In genomic region chr6:43811101-43812099, GRCh38 we compare ENCODE assay signal across 1 cellular context.
TF ChIP-seq lines count a peak whose summit lies in the region.

No MANE protein-coding gene starts in this region.

TF ChIP-seq in IMR-90, 13 proteins besides CTCF, POLR2A, EP300 and RAD21:
- no peak for TF ChIP-seq BHLHE40 (IDR thresholded peaks at IDR 0.05; ENCODE audit: low read depth, low read length)
- TF ChIP-seq FOS (IDR thresholded peaks at IDR 0.05; ENCODE audit: low read depth, low read length), result no peak
- TF ChIP-seq MAZ (IDR thresholded peaks at IDR 0.05; ENCODE audit: borderline replicate concordance, low read depth, low read length), result no peak
- no peak for TF ChIP-seq RFX5 (IDR thresholded peaks at IDR 0.05; ENCODE audit: low read depth, low read length)
- TF ChIP-seq MXI1 (IDR thresholded peaks at IDR 0.05; ENCODE audit: borderline replicate concordance, low read depth, low read length), result no peak
- no peak for TF ChIP-seq MAFK (IDR thresholded peaks at IDR 0.05; ENCODE audit: low read depth, low read length)
- no peak for TF ChIP-seq NFE2L2 (IDR thresholded peaks at IDR 0.05; ENCODE audit: low read depth, low read length)
- TF ChIP-seq RCOR1 (IDR thresholded peaks at IDR 0.05; ENCODE audit: insufficient replicate concordance, low read length), result no peak
- no peak for TF ChIP-seq SMC3 (IDR thresholded peaks at IDR 0.05; ENCODE audit: low read depth, low read length)
- TF ChIP-seq, protein P1, sequence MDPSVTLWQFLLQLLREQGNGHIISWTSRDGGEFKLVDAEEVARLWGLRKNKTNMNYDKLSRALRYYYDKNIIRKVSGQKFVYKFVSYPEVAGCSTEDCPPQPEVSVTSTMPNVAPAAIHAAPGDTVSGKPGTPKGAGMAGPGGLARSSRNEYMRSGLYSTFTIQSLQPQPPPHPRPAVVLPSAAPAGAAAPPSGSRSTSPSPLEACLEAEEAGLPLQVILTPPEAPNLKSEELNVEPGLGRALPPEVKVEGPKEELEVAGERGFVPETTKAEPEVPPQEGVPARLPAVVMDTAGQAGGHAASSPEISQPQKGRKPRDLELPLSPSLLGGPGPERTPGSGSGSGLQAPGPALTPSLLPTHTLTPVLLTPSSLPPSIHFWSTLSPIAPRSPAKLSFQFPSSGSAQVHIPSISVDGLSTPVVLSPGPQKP (IDR thresholded peaks at IDR 0.05; ENCODE audit: borderline replicate concordance, low read depth, low read length), result no peak
- TF ChIP-seq USF2 (IDR thresholded peaks at IDR 0.05; ENCODE audit: low read depth, low read length), result no peak
- no peak for TF ChIP-seq CEBPB (IDR thresholded peaks at IDR 0.05; ENCODE audit: low read depth, low read length)
- TF ChIP-seq CHD1 (IDR thresholded peaks at IDR 0.05; ENCODE audit: low read depth, low read length), result no peak
